Comparison of ENCODE assay signal across 16 cellular contexts in the genomic region with DNA sequence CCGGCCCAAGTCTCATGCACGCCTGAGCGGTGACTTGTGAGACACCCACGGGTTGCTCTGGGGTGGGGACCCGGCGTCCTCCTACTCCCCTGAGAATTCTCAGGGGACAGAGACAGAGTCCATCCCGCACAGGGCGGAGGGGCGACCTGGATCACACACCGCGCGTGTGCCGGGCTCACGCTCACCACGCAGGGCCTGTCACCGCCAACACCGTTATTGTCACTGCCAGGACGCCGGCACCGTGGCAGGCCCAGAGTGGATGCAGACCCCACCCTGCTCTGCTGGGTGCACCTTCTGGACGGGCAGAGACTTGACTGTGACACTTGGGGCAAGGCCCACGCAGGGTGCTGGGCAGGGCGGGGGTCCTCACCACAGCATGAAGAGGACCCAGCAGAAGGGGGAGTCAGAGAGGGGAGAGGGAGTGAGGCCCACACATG. TPM values are rescaled to one million over a fixed set of nuclear protein-coding genes. Genes with fewer than 3 reads are reported as not detected.
DNase-seq lines count a peak whose midpoint lies in the region; ATAC-seq and TF ChIP-seq lines count a peak whose summit lies in the region.
"Had no signal": no experiment of that assay in that cellular context is flagged by ENCODE, and none has a peak within 500 bp of the region (broad histone marks: within the 10 kb centered on the region; RNA-seq: fewer than 3 reads in every experiment).

No MANE protein-coding gene starts in this region.

- peak overlapping the region; percentile 42; the same call in 1 of the 2 replicates for H3K9ac ChIP-seq in DND-41 (ENCODE audit: low read depth, low read length)

- H3K9me3 ChIP-seq in DND-41 (ENCODE audit: insufficient read depth, low read length, severe bottlenecking) (no peaks in the 10 kb centered on the region), right lobe of liver (no peaks in the 10 kb centered on the region)

- no peak overlapping the region for H3K4me3 Mint-ChIP-seq in CD14-positive monocyte
- peak overlapping the region; percentile 97 for H3K4me3 Mint-ChIP-seq in activated T-helper 17 cell treated with anti-CD3 and anti-CD28 coated beads, Interleukin-2, amount 50 U/mL, for 72 hours
- peak overlapping the region; percentile 99 for H3K4me3 Mint-ChIP-seq in natural killer cell
- no peak overlapping the region for H3K4me3 Mint-ChIP-seq in mesothelial cell of epicardium
- H3K4me3 Mint-ChIP-seq: H9 had no signal

- H3K9me3 Mint-ChIP-seq in CD14-positive monocyte: peaks cover 0 to 3% (median 0%) of the 10 kb centered on the region in 7 donors
- no peaks in the 10 kb centered on the region for H3K9me3 Mint-ChIP-seq in activated T-helper 17 cell treated with anti-CD3 and anti-CD28 coated beads, Interleukin-2, amount 50 U/mL, for 72 hours
- H3K9me3 Mint-ChIP-seq in natural killer cell: no peaks in the 10 kb centered on the region
- H3K9me3 Mint-ChIP-seq in mesothelial cell of epicardium: no peaks in the 10 kb centered on the region
- H3K9me3 Mint-ChIP-seq: H9 had no signal

- H3K4me3 ChIP-seq in DND-41 (ENCODE audit: low read depth in 1 of 2, low read length in 2 of 2) (peak overlapping the region in 1 of 2 experiments; percentile 67; a peak in 1 of 4 replicates), right lobe of liver (no peak overlapping the region)
- H3K4me3 ChIP-seq: lung had no signal

- intact Hi-C loops in CD14-positive monocyte (cut with micrococcal nuclease): no loop called here
- intact Hi-C loops in natural killer cell (cut with micrococcal nuclease): no loop called here
- intact Hi-C loops in right lobe of liver (cut with DNase I): no loop called here

- WGBS in right lobe of liver (ENCODE audit: insufficient coverage, low coverage, low lambda C conversion rate, missing lambda C conversion rate): no CpG with 5 or more reads among the region's 23 CpGs

- peaks cover 67% of the 10 kb centered on the region for H3K4me1 ChIP-seq in DND-41 (ENCODE audit: insufficient read depth, low read length)
- no peaks in the 10 kb centered on the region for H3K4me1 ChIP-seq in right lobe of liver

- H3K36me3 Mint-ChIP-seq in CD14-positive monocyte (peaks cover 66 to 96% of the 10 kb centered on the region in 2 donors), natural killer cell (no peaks in the 10 kb centered on the region), mesothelial cell of epicardium (peaks cover 11% of the 10 kb centered on the region)
- peaks cover 100% of the 10 kb centered on the region for H3K36me3 Mint-ChIP-seq in activated T-helper 17 cell treated with anti-CD3 and anti-CD28 coated beads, Interleukin-2, amount 50 U/mL, for 72 hours (ENCODE audit: low read depth)

- H3K4me1 Mint-ChIP-seq in CD14-positive monocyte (peaks cover 35% of the 10 kb centered on the region), natural killer cell (peaks cover 38 to 47% of the 10 kb centered on the region in 2 donors), mesothelial cell of epicardium (no peaks in the 10 kb centered on the region)
- no peaks in the 10 kb centered on the region for H3K4me1 Mint-ChIP-seq in activated T-helper 17 cell treated with anti-CD3 and anti-CD28 coated beads, Interleukin-2, amount 50 U/mL, for 72 hours
- H3K4me1 Mint-ChIP-seq: H9 had no signal

- TF ChIP-seq CTCF in CD14-positive monocyte (IDR thresholded peaks at IDR 0.05) (no peak), DND-41 (IDR thresholded peaks at IDR 0.05; ENCODE audit: borderline replicate concordance, extremely low read depth, low read length, poor library complexity, severe bottlenecking) (no peak), natural killer cell (IDR thresholded peaks at IDR 0.05) (no peak), right lobe of liver (IDR thresholded peaks at IDR 0.05) (no peak), mesothelial cell of epicardium (IDR thresholded peaks at IDR 0.05; ENCODE audit: unreplicated experiment) (no peak)

- H3K27me3 Mint-ChIP-seq in CD14-positive monocyte (ENCODE audit: low read depth in 3 of 3) (peaks cover 0 to 3% (median 0%) of the 10 kb centered on the region in 3 donors), natural killer cell (ENCODE audit: low read depth in 2 of 2) (no peaks in the 10 kb centered on the region), mesothelial cell of epicardium (ENCODE audit: low read depth) (no peaks in the 10 kb centered on the region)
- no peaks in the 10 kb centered on the region for H3K27me3 Mint-ChIP-seq in activated T-helper 17 cell treated with anti-CD3 and anti-CD28 coated beads, Interleukin-2, amount 50 U/mL, for 72 hours

- H3K36me3 ChIP-seq in DND-41 (ENCODE audit: insufficient read depth, low read length) (peaks cover 95% of the 10 kb centered on the region), right lobe of liver (peaks cover 0 to 41% (median 8%) of the 10 kb centered on the region in 4 donors)

- ATAC-seq in DND-41 (ENCODE audit: insufficient read depth, low read depth): no peak
- ATAC-seq in activated T-helper 17 cell treated with anti-CD3 and anti-CD28 coated beads, Interleukin-2, amount 50 U/mL, for 72 hours (replicated peaks): no peak
- no peak for ATAC-seq in natural killer cell
- ATAC-seq in right lobe of liver: no peak

- no peak overlapping the region for H2AFZ ChIP-seq in DND-41 (ENCODE audit: low read depth, low read length)

- peaks cover 99% of the 10 kb centered on the region for H3K79me2 ChIP-seq in DND-41 (ENCODE audit: insufficient read depth, low read length)

- DNase-seq in CD14-positive monocyte (ENCODE audit: low spot score) (no peak), DND-41 (no peak), natural killer cell (no peak), right lobe of liver (no peak), mesothelial cell of epicardium (ENCODE audit: low spot score in 2 of 2, unreplicated experiment in 2 of 2) (no peak), LoVo (ENCODE audit: low spot score) (no peak)
- DNase-seq: activated CD4-positive, alpha-beta T cell treated with anti-CD3 and anti-CD28 coated beads, Interleukin-2, amount 50 U/mL, for 48 hours; central memory CD4-positive, alpha-beta T cell; DMS79 treated with DMSO at 0.1 percent for 48 hours; foreskin melanocyte; H9; MV-4-11; NCI-H2171 treated with DMSO at 0.1 percent for 48 hours; stimulated activated CD4-positive, alpha-beta T cell treated with anti-CD3 and anti-CD28 coated beads, Interleukin-4, amount 100 ng/mL, for 1 hour had no signal

- H3K27ac Mint-ChIP-seq in CD14-positive monocyte: peak overlapping the region in 5 of 7 donors; percentile 50 to 100 (median 99)
- H3K27ac Mint-ChIP-seq in activated T-helper 17 cell treated with anti-CD3 and anti-CD28 coated beads, Interleukin-2, amount 50 U/mL, for 72 hours: peak overlapping the region; percentile 83
- H3K27ac Mint-ChIP-seq in natural killer cell: peak overlapping the region; percentile 95 to 99
- no peak overlapping the region for H3K27ac Mint-ChIP-seq in mesothelial cell of epicardium

- peak overlapping the region; percentile 41 for H3K4me2 ChIP-seq in DND-41 (ENCODE audit: insufficient read depth, low read length)

- H3K27ac ChIP-seq in DND-41 (ENCODE audit: low read length) (peak overlapping the region; percentile 55), right lobe of liver (no peak overlapping the region)

- no peak for TF ChIP-seq POLR2A in right lobe of liver (IDR thresholded peaks at IDR 0.05)

- H3K27me3 ChIP-seq in DND-41 (ENCODE audit: insufficient read depth, low read length, poor library complexity): no peaks in the 10 kb centered on the region
- no peaks in the 10 kb centered on the region for H3K27me3 ChIP-seq in right lobe of liver

- peaks cover 78% of the 10 kb centered on the region for H4K20me1 ChIP-seq in DND-41 (ENCODE audit: insufficient read depth, low read length)

RNA-seq across cellular contexts. Expression of a gene that starts 16.2 kb away (rescaled TPM):
- 10 to 100 TPM; 60.5 to 96.3 TPM for polyA plus RNA-seq in CD14-positive monocyte
- 100 to 1,000 TPM; 271 to 387 TPM for total RNA-seq in activated T-helper 17 cell treated with anti-CD3 and anti-CD28 coated beads, Interleukin-2, amount 50 U/mL, for 72 hours
- 100 to 1,000 TPM; 239 to 314 (median 246) TPM for total RNA-seq in natural killer cell
- total RNA-seq in right lobe of liver: 10 to 100 TPM in 4 of 6 experiments, 1 to 10 TPM in 2; 8.3 to 13.8 (median 10.8) TPM
- 33.0 to 34.7 TPM (median 34.1 TPM) in 3 replicates for total RNA-seq in mesothelial cell of epicardium

RNA-seq across cellular contexts. Expression of a gene that starts 16.8 kb away (rescaled TPM):
- polyA plus RNA-seq in CD14-positive monocyte: under 1 TPM; 0.41 to 0.80 TPM
- 100 to 1,000 TPM in 1 of 2 donors, 10 to 100 TPM in 1; 13.9 to 143 TPM for total RNA-seq in activated T-helper 17 cell treated with anti-CD3 and anti-CD28 coated beads, Interleukin-2, amount 50 U/mL, for 72 hours
- total RNA-seq in natural killer cell (1 to 10 TPM; 3.3 to 7.6 (median 7.1) TPM), right lobe of liver (1 to 10 TPM in 5 of 6 experiments, not detected in 1; 1.2 to 6.9 (median 4.2) TPM), mesothelial cell of epicardium (11.0 to 14.4 TPM (median 13.8 TPM) in 3 replicates)

RNA-seq across cellular contexts. Expression of a gene that starts 28.8 kb away (rescaled TPM):
- 10 to 100 TPM; 16.9 to 21.8 TPM for polyA plus RNA-seq in CD14-positive monocyte
- 100 to 1,000 TPM; 280 to 525 TPM for total RNA-seq in activated T-helper 17 cell treated with anti-CD3 and anti-CD28 coated beads, Interleukin-2, amount 50 U/mL, for 72 hours
- 100 to 1,000 TPM; 259 to 389 (median 322) TPM for total RNA-seq in natural killer cell
- 100 to 1,000 TPM in 4 of 6 experiments, 10 to 100 TPM in 2; 80.5 to 218 (median 117) TPM for total RNA-seq in right lobe of liver
- 92.6 to 97.1 TPM (median 95.9 TPM) in 3 replicates for total RNA-seq in mesothelial cell of epicardium

Comparison
In these comparisons a context has a peak if more than half of its experiments do, and no peak if none do; other contexts are left out.
1. H3K4me3 Mint-ChIP-seq: peak in activated T-helper 17 cell treated with anti-CD3 and anti-CD28 coated beads, Interleukin-2, amount 50 U/mL, for 72 hours (single experiment) and natural killer cell (single experiment); none in CD14-positive monocyte (0 of 2) and mesothelial cell of epicardium (single experiment).